Comparison of ENCODE assay signal across 15 cellular contexts in genomic region chr14:104894331-104895206, GRCh38. TPM values are rescaled to one million over a fixed set of nuclear protein-coding genes. Genes with fewer than 3 reads are reported as not detected.
DNase-seq lines count a peak whose midpoint lies in the region; FAIRE-seq and TF ChIP-seq lines count a peak whose summit lies in the region.
"Had no signal": no experiment of that assay in that cellular context is flagged by ENCODE, and none has a peak within 500 bp of the region (broad histone marks: within the 10 kb centered on the region; RNA-seq: fewer than 3 reads in every experiment).

No MANE protein-coding gene starts in this region.

- H3K9me3 Mint-ChIP-seq in type B pancreatic cell = no peaks in the 10 kb centered on the region
- H3K9me3 Mint-ChIP-seq: activated naive CD4-positive, alpha-beta T cell treated with anti-CD3 and anti-CD28 coated beads, Interleukin-2, amount 10 ng/mL, durations not matched to agents 7 days and 5 days; GM23338 had no signal

- no peaks in the 10 kb centered on the region for H3K27me3 Mint-ChIP-seq in type B pancreatic cell

- no peaks in the 10 kb centered on the region for H3K27me3 ChIP-seq in stomach
- H3K27me3 ChIP-seq: ascending aorta had no signal

- DNase-seq in GM12865 (ENCODE audit: low read depth) (peak; percentile 0), coronary artery (ENCODE audit: low spot score) (peak; percentile 65), kidney (peak; percentile 80), stomach (peak; percentile 24), NCI-H69 (lab: John Stamatoyannopoulos, UW) (no peak), type B pancreatic cell (ENCODE audit: extremely low spot score, unreplicated experiment) (no peak), GDM1 (lab: John Stamatoyannopoulos, UW) (no peak)
- DNase-seq: activated CD4-positive, alpha-beta T cell treated with anti-CD3 and anti-CD28 coated beads, Interleukin-2, amount 50 U/mL, for 4 hours; activated naive CD4-positive, alpha-beta T cell treated with anti-CD3 and anti-CD28 coated beads, Interleukin-2, amount 10 ng/mL, durations not matched to agents 7 days and 5 days; activated T-cell treated with anti-CD3 and anti-CD28 coated beads for 4 hours; NCI-H345 had no signal

- no peak overlapping the region for H3K9ac ChIP-seq in kidney (ENCODE audit: low read length in 2 of 2)

- H3K9me3 ChIP-seq in kidney (ENCODE audit: control insufficient read depth in 1 of 2, low read length in 2 of 2) (no peaks in the 10 kb centered on the region), stomach (no peaks in the 10 kb centered on the region)
- H3K9me3 ChIP-seq: ascending aorta had no signal

- 70 to 80% (median 76%) methylated on average over 18 to 30 of the region's 30 CpGs for WGBS in stomach, 5 donors

- peaks cover 6% of the 10 kb centered on the region for H3K4me1 Mint-ChIP-seq in type B pancreatic cell (ENCODE audit: unreplicated experiment)

- intact Hi-C loops in kidney (cut with DNase I) (no loop called here), stomach (cut with DNase I; ENCODE audit: low total_unique reads) (loop anchor here (10.0 kb wide), 1 partner anchor 150 kb away; no protein-coding TSS in a partner anchor)

- FAIRE-seq in kidney (lab: Jason Lieb, UNC) = no peak

- H3K4me3 Mint-ChIP-seq in type B pancreatic cell = no peak overlapping the region
- H3K4me3 Mint-ChIP-seq: activated naive CD4-positive, alpha-beta T cell treated with anti-CD3 and anti-CD28 coated beads, Interleukin-2, amount 10 ng/mL, durations not matched to agents 7 days and 5 days; GM23338 had no signal

- H3K27ac ChIP-seq in coronary artery (no peak overlapping the region), kidney (ENCODE audit: low read depth in 2 of 2, low read length in 2 of 2) (peak overlapping the region in 1 of 2 donors; percentile 47), stomach (peak overlapping the region in 3 of 5 donors; percentile 1 to 64 (median 60))
- H3K27ac ChIP-seq: ascending aorta, C4-2B had no signal

- no peak for TF ChIP-seq CTCF in GM12865 (IDR thresholded peaks at IDR 0.05; ENCODE audit: insufficient read depth, low read depth, low read length, missing control alignments)
- no peak for TF ChIP-seq CTCF in coronary artery (IDR thresholded peaks at IDR 0.05)
- no peak for TF ChIP-seq CTCF in kidney (IDR thresholded peaks at IDR 0.05; ENCODE audit: borderline replicate concordance, extremely low read depth, insufficient read depth)
- TF ChIP-seq CTCF in stomach (IDR thresholded peaks at IDR 0.05) = no peak
- TF ChIP-seq CTCF in type B pancreatic cell (conservative IDR thresholded peaks at IDR 0.05) = no peak

- no peaks in the 10 kb centered on the region for H3K36me3 Mint-ChIP-seq in type B pancreatic cell
- H3K36me3 Mint-ChIP-seq: activated naive CD4-positive, alpha-beta T cell treated with anti-CD3 and anti-CD28 coated beads, Interleukin-2, amount 10 ng/mL, durations not matched to agents 7 days and 5 days had no signal

- H3K4me3 ChIP-seq in GM12865 (ENCODE audit: low read depth, low read length) = no peak overlapping the region
- no peak overlapping the region for H3K4me3 ChIP-seq in coronary artery
- no peak overlapping the region for H3K4me3 ChIP-seq in kidney (ENCODE audit: low read length in 2 of 2)
- H3K4me3 ChIP-seq in stomach = no peak overlapping the region
- H3K4me3 ChIP-seq: ascending aorta, GM23338 had no signal

- TF ChIP-seq EP300 in stomach (IDR thresholded peaks at IDR 0.05) = no peak

- H3K4me1 ChIP-seq in kidney (ENCODE audit: control insufficient read depth in 1 of 2, insufficient read depth in 1 of 2, low read depth in 1 of 2, low read length in 2 of 2) = peaks cover 6 to 18% of the 10 kb centered on the region in 2 donors
- peaks cover 22 to 31% (median 28%) of the 10 kb centered on the region in 4 donors for H3K4me1 ChIP-seq in stomach
- H3K4me1 ChIP-seq: ascending aorta had no signal

- TF ChIP-seq POLR2A in stomach (IDR thresholded peaks at IDR 0.05) = no peak

- no peak overlapping the region for H3K27ac Mint-ChIP-seq in type B pancreatic cell
- H3K27ac Mint-ChIP-seq: activated naive CD4-positive, alpha-beta T cell treated with anti-CD3 and anti-CD28 coated beads, Interleukin-2, amount 10 ng/mL, durations not matched to agents 7 days and 5 days; GM23338 had no signal

- H3K36me3 ChIP-seq in kidney (ENCODE audit: control insufficient read depth in 1 of 2, insufficient read depth in 2 of 2, low read length in 2 of 2) (no peaks in the 10 kb centered on the region), stomach (peaks cover 0 to 15% (median 7%) of the 10 kb centered on the region in 4 donors)

RNA-seq across cellular contexts. Expression of gene CEP170B, which starts 29.5 kb away (rescaled TPM):
- 42.4 TPM for total RNA-seq in kidney
- 8.1 TPM for polyA plus RNA-seq in kidney (ENCODE audit: insufficient read depth, low read depth, low replicate concordance)
- 100 to 1,000 TPM in 1 of 5 donors, 10 to 100 TPM in 4; 12.7 to 483 (median 46.1) TPM for total RNA-seq in stomach
- 10 to 100 TPM in 2 of 3 donors, 1 to 10 TPM in 1; 9.6 to 15.4 (median 13.2) TPM for polyA plus RNA-seq in stomach
- total RNA-seq in type B pancreatic cell (ENCODE audit: low replicate concordance) = 26.5 and 51.5 TPM in 2 replicates

RNA-seq across cellular contexts. Expression of gene PLD4, which starts 30.1 kb away (rescaled TPM):
- 3.2 TPM for total RNA-seq in kidney
- polyA plus RNA-seq in kidney (ENCODE audit: insufficient read depth, low read depth, low replicate concordance) = not detected
- 1 to 10 TPM in 1 of 5 donors, under 1 TPM in 1, not detected in 3; 0.14 to 2.6 TPM for total RNA-seq in stomach
- 1 to 10 TPM in 1 of 3 donors, under 1 TPM in 1, not detected in 1; 0.70 to 1.7 TPM for polyA plus RNA-seq in stomach
- 0.17 TPM in 2 replicates for total RNA-seq in type B pancreatic cell (ENCODE audit: low replicate concordance)
- total RNA-seq: ascending aorta, fibroblast of villous mesenchyme, GM23338 had no signal
- polyA plus RNA-seq: GM23338 had no signal

Comparison
In these comparisons a context has a peak if more than half of its experiments do, and no peak if none do; other contexts are left out.
1. DNase-seq: peak in GM12865 (single experiment), coronary artery (single experiment), kidney (single experiment) and stomach (single experiment); none in NCI-H69 (single experiment), type B pancreatic cell (single experiment) and GDM1 (single experiment).
2. H3K27ac ChIP-seq: peak in stomach (3 of 5); none in coronary artery (0 of 2).